ENCODE assay signal across 24 cellular contexts in the genomic region with DNA sequence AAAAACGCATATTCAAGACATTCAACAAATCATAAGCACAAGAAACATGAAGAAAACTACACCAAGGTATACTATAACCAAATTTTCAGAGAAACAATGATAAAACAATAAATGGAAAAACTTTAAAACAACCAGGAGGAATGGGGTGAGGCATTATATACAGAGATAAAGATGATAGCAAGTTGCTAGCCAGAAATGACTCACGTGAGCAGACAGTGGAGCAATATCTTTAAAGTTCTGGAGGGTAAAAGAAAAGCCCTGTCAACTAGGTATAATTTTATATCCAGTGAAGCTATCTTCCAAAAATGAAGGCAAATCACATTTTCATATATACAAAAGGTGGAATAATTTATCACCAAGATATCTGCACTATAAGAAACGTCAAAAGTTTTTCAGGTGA.
"Had no signal": no experiment of that assay in that cellular context is flagged by ENCODE, and none has a peak within 500 bp of the region (broad histone marks: within the 10 kb centered on the region; RNA-seq: fewer than 3 reads in every experiment).

No MANE protein-coding gene starts in this region.

- H3K4me3 ChIP-seq: K562 had no signal

- H3K27ac ChIP-seq: KMS-11, RWPE1 had no signal

- H3K9me3 Mint-ChIP-seq: IgD-negative memory B cell, T-cell had no signal

- FAIRE-seq: HepG2, K562 had no signal

- H3K4me2 ChIP-seq: KMS-11, SK-N-SH had no signal

- H3K36me3 Mint-ChIP-seq: IgD-negative memory B cell, T-cell had no signal

- H3K9ac ChIP-seq: KMS-11, SK-N-SH had no signal

- DNase-seq: Kasumi-1, MM.1S, NCI-H1092 treated with DMSO at 0.1 percent for 48 hours, NCI-H1436 treated with DMSO at 0.1 percent for 48 hours, NCI-H1694 treated with DMSO at 0.1 percent for 48 hours, NCI-H1930, NCI-H2081, NCI-H2107, NCI-H2227 treated with DMSO at 0.1 percent for 48 hours, NCI-H446, NCI-H510A, NCI-H524 treated with DMSO at 0.1 percent for 48 hours, NCI-H69, NCI-H774, PC-3, SHP77, SK-N-SH, SW 1271, T-cell had no signal

- H3K9me3 ChIP-seq: SK-N-SH had no signal

- H3K27ac Mint-ChIP-seq: IgD-negative memory B cell, T-cell had no signal

- H3K4me3 Mint-ChIP-seq: IgD-negative memory B cell, T-cell had no signal
